In the genomic region with DNA sequence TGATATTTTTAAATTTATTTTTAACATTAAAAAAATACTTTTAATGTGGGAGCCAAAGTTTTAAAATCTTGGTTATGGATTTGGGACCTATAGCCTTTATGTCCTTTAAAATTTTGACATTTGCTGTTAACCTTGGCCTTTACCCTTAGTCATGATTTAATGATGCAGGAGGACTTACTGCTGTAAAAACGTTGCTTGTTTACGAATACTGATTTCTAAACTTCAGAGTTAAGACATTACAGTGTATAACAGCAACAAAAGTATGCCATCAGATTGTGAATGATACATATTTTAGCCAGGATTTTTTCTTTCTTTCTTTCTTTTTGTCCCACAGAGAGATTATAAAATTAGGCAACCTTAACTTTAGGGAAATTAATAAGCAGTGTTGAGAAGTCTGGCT, we compare ENCODE assay signal across 1 cellular context.
A peak's percentile ranks its signal among the peaks of the same experiment; 100 is the strongest.
TF ChIP-seq lines count a peak whose summit lies in the region.

No MANE protein-coding gene starts in this region.

TF ChIP-seq in K562, 482 proteins besides CTCF, POLR2A, EP300 and RAD21:
- 0 out of 2 replicates have a peak, but pooled peaks have one; percentile 32 for TF ChIP-seq RBFOX2 (IDR thresholded peaks at IDR 0.05; ENCODE audit: low read depth, low read length)
- peak; percentile 94 for TF ChIP-seq ZNF24 (IDR thresholded peaks at IDR 0.05)
- 0 out of 2 replicates have a peak, but pooled peaks have one; percentile 23 for TF ChIP-seq ZNF316 (IDR thresholded peaks at IDR 0.05)
- peak; percentile 37 for TF ChIP-seq KDM5B (IDR thresholded peaks at IDR 0.05; ENCODE audit: insufficient replicate concordance, low read depth, low read length)
- no peak for TF ChIP-seq ZNF764 (CRISPR knock-in tag; IDR thresholded peaks at IDR 0.05; ENCODE audit: low read depth)
- TF ChIP-seq FOXK2 (conservative IDR thresholded peaks at IDR 0.05 in 1 of 2, IDR thresholded peaks at IDR 0.05 in 1 of 2; ENCODE audit: low read depth in 2 of 2), result peak in 1 of 2 experiments; percentile 41; a peak in 1 of 4 replicates
- peak; percentile 48 for TF ChIP-seq NFE2 (IDR thresholded peaks at IDR 0.05; ENCODE audit: low read depth)
- TF ChIP-seq ZNF3 (CRISPR knock-in tag; IDR thresholded peaks at IDR 0.05), result no peak
TF ChIP-seq in K562: peak in this region for 6.
